In the genomic region with DNA sequence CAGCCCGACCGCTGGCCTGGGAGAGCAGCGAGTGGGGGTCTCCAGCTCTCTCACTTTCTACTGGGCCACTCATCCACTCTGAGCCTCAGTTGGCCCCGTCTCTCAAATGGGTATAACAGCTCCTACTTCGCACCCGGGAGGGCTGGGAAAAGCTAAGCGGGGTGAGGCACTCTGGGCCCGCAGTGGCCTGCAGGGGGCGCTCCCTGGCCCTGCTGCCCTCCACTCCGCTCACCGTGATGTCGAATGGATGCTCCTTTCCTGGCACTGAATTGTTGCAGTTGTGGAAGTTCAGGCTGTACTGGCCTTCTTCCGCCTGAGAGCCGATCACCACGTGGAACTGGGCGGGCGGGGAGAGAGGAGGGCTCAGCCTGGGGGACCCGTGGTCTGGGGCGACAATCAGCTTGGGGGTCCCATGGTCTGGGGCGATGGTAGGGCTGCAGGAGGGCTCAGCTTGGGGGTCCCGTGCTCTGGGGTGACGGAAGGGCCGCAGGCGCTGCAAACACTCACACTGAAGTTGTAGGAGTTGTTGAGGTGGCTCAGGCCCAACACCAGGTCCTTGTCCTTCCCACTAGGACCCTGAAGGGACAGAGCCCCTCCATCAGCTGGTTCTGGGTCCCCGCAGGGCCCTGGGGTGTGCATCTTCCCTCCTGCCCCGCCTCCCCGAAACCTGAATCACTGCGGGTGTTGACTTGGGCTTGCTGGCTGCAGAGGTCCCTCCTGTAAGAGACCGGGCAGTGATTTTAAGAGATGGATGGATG, we compare ENCODE assay signal across 14 cellular contexts. TPM values are rescaled to one million over a fixed set of nuclear protein-coding genes. Genes with fewer than 3 reads are reported as not detected.
DNase-seq lines count a peak whose midpoint lies in the region; ATAC-seq, FAIRE-seq and TF ChIP-seq lines count a peak whose summit lies in the region.
"Had no signal": no experiment of that assay in that cellular context is flagged by ENCODE, and none has a peak within 500 bp of the region (broad histone marks: within the 10 kb centered on the region; RNA-seq: fewer than 3 reads in every experiment).

No MANE protein-coding gene starts in this region.

- H3K36me3 Mint-ChIP-seq in naive thymus-derived CD8-positive, alpha-beta T cell: peaks cover 0 to 16% (median 6%) of the 10 kb centered on the region in 3 donors

- TF ChIP-seq CTCF in A549 (IDR thresholded peaks at IDR 0.05): no peak
- peak; percentile 14 for TF ChIP-seq CTCF in GM12864 (IDR thresholded peaks at IDR 0.05; ENCODE audit: low read depth, low read length, missing control alignments)
- peak; percentile 59 for TF ChIP-seq CTCF in WERI-Rb-1 (IDR thresholded peaks at IDR 0.05; ENCODE audit: low read depth, low read length)
- peak; percentile 5 for TF ChIP-seq CTCF in kidney (IDR thresholded peaks at IDR 0.05; ENCODE audit: borderline replicate concordance, extremely low read depth, insufficient read depth)

- POLR2A ChIA-PET in A549 (lab: Yijun Ruan, JAX): no interaction called here
- POLR2A ChIA-PET in naive thymus-derived CD8-positive, alpha-beta T cell (lab: Charles Lee): no interaction called here

- TF ChIP-seq RAD21 in A549 (conservative IDR thresholded peaks at IDR 0.05 in 1 of 2, IDR thresholded peaks at IDR 0.05 in 1 of 2): no peak

- H3K9ac ChIP-seq in kidney (ENCODE audit: low read length in 2 of 2): no peak overlapping the region

- H3K27ac Mint-ChIP-seq in naive thymus-derived CD8-positive, alpha-beta T cell: no peak overlapping the region

- no peak for TF ChIP-seq EP300 in A549 (IDR thresholded peaks at IDR 0.05)

- no peaks in the 10 kb centered on the region for H3K27me3 Mint-ChIP-seq in naive thymus-derived CD8-positive, alpha-beta T cell
- H3K27me3 Mint-ChIP-seq: activated naive CD8-positive, alpha-beta T cell treated with anti-CD3 and anti-CD28 coated beads, Interleukin-2, amount 10 ng/mL, durations not matched to agents 7 days and 5 days had no signal

- no peak overlapping the region for H3K4me2 ChIP-seq in A549

- DNase-seq in A549 (ENCODE audit: low read depth in 1 of 2, low spot score in 1 of 2) (no peak), GM12864 (ENCODE audit: low read depth) (no peak), WERI-Rb-1 (no peak), kidney (no peak)
- DNase-seq in naive thymus-derived CD8-positive, alpha-beta T cell: no peak
- DNase-seq in activated T-cell treated with anti-CD3 and anti-CD28 coated beads, Interleukin-2, amount 50 U/mL, for 1 hour: no peak
- DNase-seq: activated naive CD8-positive, alpha-beta T cell treated with anti-CD3 and anti-CD28 coated beads, Interleukin-2, amount 10 ng/mL, durations not matched to agents 7 days and 5 days; dorsolateral prefrontal cortex; hippocampal formation; NCI-H146; retina; tibial artery had no signal

- FAIRE-seq in A549 (lab: Jason Lieb, UNC) (no peak), kidney (lab: Jason Lieb, UNC) (no peak)

- H3K4me1 Mint-ChIP-seq in naive thymus-derived CD8-positive, alpha-beta T cell: peaks cover 15 to 31% (median 23%) of the 10 kb centered on the region in 4 donors

- no peaks in the 10 kb centered on the region for H3K9me3 Mint-ChIP-seq in naive thymus-derived CD8-positive, alpha-beta T cell
- H3K9me3 Mint-ChIP-seq: activated naive CD8-positive, alpha-beta T cell treated with anti-CD3 and anti-CD28 coated beads, Interleukin-2, amount 10 ng/mL, durations not matched to agents 7 days and 5 days had no signal

- H3K36me3 ChIP-seq in WERI-Rb-1 (no peaks in the 10 kb centered on the region), kidney (ENCODE audit: control insufficient read depth in 1 of 2, insufficient read depth in 2 of 2, low read length in 2 of 2) (no peaks in the 10 kb centered on the region)

- no peak overlapping the region for H3K4me3 ChIP-seq in A549
- no peak overlapping the region for H3K4me3 ChIP-seq in GM12864 (ENCODE audit: low read depth, low read length)
- H3K4me3 ChIP-seq in WERI-Rb-1 (ENCODE audit: low read depth, low read length): no peak overlapping the region
- no peak overlapping the region for H3K4me3 ChIP-seq in kidney (ENCODE audit: low read length in 2 of 2)
- H3K4me3 ChIP-seq: dorsolateral prefrontal cortex, tibial artery had no signal

- CTCF ChIA-PET in A549 (lab: Yijun Ruan, JAX): interaction anchor here (0.8 to 2.3 kb wide), 5 partner anchors 110 to 608 kb away, joined by 3 to 7 read pairs (median 3); no protein-coding TSS in a partner anchor

- H3K9me3 ChIP-seq in A549: no peaks in the 10 kb centered on the region
- H3K9me3 ChIP-seq in WERI-Rb-1 (ENCODE audit: severe bottlenecking): no peaks in the 10 kb centered on the region
- no peaks in the 10 kb centered on the region for H3K9me3 ChIP-seq in kidney (ENCODE audit: control insufficient read depth in 1 of 2, low read length in 2 of 2)
- H3K9me3 ChIP-seq: tibial artery had no signal

- no peak for TF ChIP-seq POLR2A in A549 (IDR thresholded peaks at IDR 0.05; ENCODE audit: low read length)

- no peak overlapping the region for H3K4me3 Mint-ChIP-seq in naive thymus-derived CD8-positive, alpha-beta T cell
- H3K4me3 Mint-ChIP-seq: activated naive CD8-positive, alpha-beta T cell treated with anti-CD3 and anti-CD28 coated beads, Interleukin-2, amount 10 ng/mL, durations not matched to agents 7 days and 5 days had no signal

- 90% methylated on average over 14 of the region's 29 CpGs for WGBS in A549 (ENCODE audit: missing lambda C conversion rate)

- intact Hi-C loops in kidney (cut with DNase I): no loop called here

- H3K27ac ChIP-seq in A549 (peak overlapping the region in 1 of 2 experiments; percentile 45; a peak in 2 of 6 replicates), WERI-Rb-1 (no peak overlapping the region), kidney (ENCODE audit: low read depth in 2 of 2, low read length in 2 of 2) (no peak overlapping the region)
- H3K27ac ChIP-seq: dorsolateral prefrontal cortex, tibial artery had no signal

- ATAC-seq in A549 (no peak), HG02642 (IDR thresholded peaks at IDR 0.05; ENCODE audit: poor library complexity, unreplicated experiment) (no peak), GM21717 (IDR thresholded peaks at IDR 0.05; ENCODE audit: unreplicated experiment) (no peak)
- no peak for ATAC-seq in naive thymus-derived CD8-positive, alpha-beta T cell

- no peaks in the 10 kb centered on the region for H3K27me3 ChIP-seq in WERI-Rb-1 (ENCODE audit: insufficient read depth, low read depth, severe bottlenecking)
- H3K27me3 ChIP-seq: dorsolateral prefrontal cortex, tibial artery had no signal

- H3K4me1 ChIP-seq in A549: peaks cover 21% of the 10 kb centered on the region
- H3K4me1 ChIP-seq in kidney (ENCODE audit: control insufficient read depth in 1 of 2, insufficient read depth in 1 of 2, low read depth in 1 of 2, low read length in 2 of 2): peaks cover 6 to 18% of the 10 kb centered on the region in 2 donors

RNA-seq across cellular contexts. Expression of a gene that starts 3.9 kb away (rescaled TPM):
- polyA plus RNA-seq in A549 (2011; rRNA removed) (50.2 and 69.4 TPM in 2 replicates), A549 (2017; fragmentation: RNase III; extraction: RNeasy Plus Mini Kit Qiagen cat#74134 plus additional on column Dnase treatment) (35.4 to 42.1 TPM (median 36.4 TPM) in 3 replicates), kidney (ENCODE audit: insufficient read depth, low read depth, low replicate concordance) (144 TPM)
- polyA plus RNA-seq in A549 (2012; cell fraction: cytosol; rRNA removed): 41.9 and 44.2 TPM in 2 replicates
- polyA plus RNA-seq in A549 (2012; cell fraction: nucleus; rRNA removed): 87.5 and 87.8 TPM in 2 replicates
- polyA minus RNA-seq in A549 (2011; rRNA and poly(A)+ RNA removed): 66.1 and 88.8 TPM in 2 replicates
- 113 TPM for total RNA-seq in kidney
- total RNA-seq in naive thymus-derived CD8-positive, alpha-beta T cell: 10 to 100 TPM; 56.8 to 58.3 TPM
- polyA plus RNA-seq in naive thymus-derived CD8-positive, alpha-beta T cell: 10 to 100 TPM; 51.0 to 77.1 (median 58.0) TPM

RNA-seq across cellular contexts. Expression of a gene that starts 6.0 kb away (rescaled TPM):
- polyA plus RNA-seq in A549 (2011; rRNA removed) (30.7 and 39.2 TPM in 2 replicates), A549 (2017; fragmentation: RNase III; extraction: RNeasy Plus Mini Kit Qiagen cat#74134 plus additional on column Dnase treatment) (52.8 to 61.0 TPM (median 60.9 TPM) in 3 replicates), kidney (ENCODE audit: insufficient read depth, low read depth, low replicate concordance) (57.5 TPM)
- polyA plus RNA-seq in A549 (2012; cell fraction: cytosol; rRNA removed): 50.2 and 50.3 TPM in 2 replicates
- polyA plus RNA-seq in A549 (2012; cell fraction: nucleus; rRNA removed): 84.6 and 89.9 TPM in 2 replicates
- 22.6 and 24.5 TPM in 2 replicates for polyA minus RNA-seq in A549 (2011; rRNA and poly(A)+ RNA removed)
- total RNA-seq in kidney: 92.9 TPM
- total RNA-seq in naive thymus-derived CD8-positive, alpha-beta T cell: 1 to 10 TPM; 4.5 to 5.3 TPM
- polyA plus RNA-seq in naive thymus-derived CD8-positive, alpha-beta T cell: 1 to 10 TPM in 1 of 3 donors, under 1 TPM in 2; 0.64 to 1.0 (median 0.97) TPM

RNA-seq across cellular contexts. Expression of a gene that starts 13.1 kb away (rescaled TPM):
- 45.4 and 93.9 TPM in 2 replicates for polyA plus RNA-seq in A549 (2011; rRNA removed)
- polyA plus RNA-seq in A549 (2012; cell fraction: cytosol; rRNA removed): 12.9 and 13.5 TPM in 2 replicates
- 38.8 and 39.7 TPM in 2 replicates for polyA plus RNA-seq in A549 (2012; cell fraction: nucleus; rRNA removed)
- 70.9 to 87.8 TPM (median 81.1 TPM) in 3 replicates for polyA plus RNA-seq in A549 (2017; fragmentation: RNase III; extraction: RNeasy Plus Mini Kit Qiagen cat#74134 plus additional on column Dnase treatment)
- polyA minus RNA-seq in A549 (2011; rRNA and poly(A)+ RNA removed): 132 and 172 TPM in 2 replicates
- total RNA-seq in kidney: 3,831 TPM
- polyA plus RNA-seq in kidney (ENCODE audit: insufficient read depth, low read depth, low replicate concordance): 452 TPM
- 1 to 10 TPM in 1 of 2 experiments, under 1 TPM in 1; 0.80 to 2.4 TPM for total RNA-seq in naive thymus-derived CD8-positive, alpha-beta T cell
- polyA plus RNA-seq in naive thymus-derived CD8-positive, alpha-beta T cell: not detected

RNA-seq across cellular contexts. Expression of a gene that starts 33.7 kb away (rescaled TPM):
- 6.5 and 6.7 TPM in 2 replicates for polyA plus RNA-seq in A549 (2011; rRNA removed)
- polyA plus RNA-seq in A549 (2012; cell fraction: cytosol; rRNA removed): 12.1 and 15.6 TPM in 2 replicates
- polyA plus RNA-seq in A549 (2012; cell fraction: nucleus; rRNA removed): 31.6 and 41.7 TPM in 2 replicates
- 9.3 to 11.4 TPM (median 10.0 TPM) in 3 replicates for polyA plus RNA-seq in A549 (2017; fragmentation: RNase III; extraction: RNeasy Plus Mini Kit Qiagen cat#74134 plus additional on column Dnase treatment)
- 7.8 and 8.7 TPM in 2 replicates for polyA minus RNA-seq in A549 (2011; rRNA and poly(A)+ RNA removed)
- 35.4 TPM for total RNA-seq in kidney
- 12.5 TPM for polyA plus RNA-seq in kidney (ENCODE audit: insufficient read depth, low read depth, low replicate concordance)
- 10 to 100 TPM; 45.8 to 46.5 TPM for total RNA-seq in naive thymus-derived CD8-positive, alpha-beta T cell
- polyA plus RNA-seq in naive thymus-derived CD8-positive, alpha-beta T cell: 10 to 100 TPM; 23.0 to 47.3 (median 35.7) TPM

RNA-seq across cellular contexts. Expression of a gene that starts 39.0 kb away (rescaled TPM):
- polyA plus RNA-seq in A549 (2011; rRNA removed): 5.6 and 6.7 TPM in 2 replicates
- 4.7 and 5.4 TPM in 2 replicates for polyA plus RNA-seq in A549 (2012; cell fraction: cytosol; rRNA removed)
- 4.2 and 5.6 TPM in 2 replicates for polyA plus RNA-seq in A549 (2012; cell fraction: nucleus; rRNA removed)
- polyA plus RNA-seq in A549 (2017; fragmentation: RNase III; extraction: RNeasy Plus Mini Kit Qiagen cat#74134 plus additional on column Dnase treatment): 7.5 to 9.5 TPM (median 8.5 TPM) in 3 replicates
- polyA minus RNA-seq in A549 (2011; rRNA and poly(A)+ RNA removed): 9.2 and 10.9 TPM in 2 replicates
- total RNA-seq in kidney: 15.5 TPM
- 0.90 TPM for polyA plus RNA-seq in kidney (ENCODE audit: insufficient read depth, low read depth, low replicate concordance)
- total RNA-seq in naive thymus-derived CD8-positive, alpha-beta T cell: 10 to 100 TPM; 79.5 to 85.0 TPM
- polyA plus RNA-seq in naive thymus-derived CD8-positive, alpha-beta T cell: 10 to 100 TPM; 18.7 to 27.9 (median 19.9) TPM

Comparison
In these comparisons a context has a peak if more than half of its experiments do, and no peak if none do; other contexts are left out.
1. RNA of a gene that starts 6.0 kb away (polyA plus RNA-seq): 30.7 to 89.9 TPM in A549 and 57.5 TPM in kidney (single experiment); 0.64 to 1.0 TPM in naive thymus-derived CD8-positive, alpha-beta T cell; every median in the first group is over 10 times any median in the second.
2. RNA of a gene that starts 13.1 kb away (polyA plus RNA-seq): 452 TPM in kidney (single experiment) and 12.9 to 93.9 TPM in A549; not detected in naive thymus-derived CD8-positive, alpha-beta T cell; every median in the first group is over 10 times any median in the second.